ENCODE assay signal across 29 cellular contexts in genomic region chr4:77631276-77631675, GRCh38. TPM values are rescaled to one million over a fixed set of nuclear protein-coding genes. Genes with fewer than 3 reads are reported as not detected.
"Had no signal": no experiment of that assay in that cellular context is flagged by ENCODE, and none has a peak within 500 bp of the region (broad histone marks: within the 10 kb centered on the region; RNA-seq: fewer than 3 reads in every experiment).

No MANE protein-coding gene starts in this region.

- H3K36me3 ChIP-seq: ascending aorta, MG63 had no signal

- H3K4me1 ChIP-seq: ascending aorta, body of pancreas had no signal

- H3K27ac ChIP-seq: ascending aorta, body of pancreas, KMS-11 had no signal

- H3K9me3 ChIP-seq: ascending aorta, body of pancreas, MG63 had no signal

- H3K4me2 ChIP-seq: KMS-11 had no signal

- H3K27me3 ChIP-seq: ascending aorta, body of pancreas, MG63 had no signal

- ATAC-seq: activated CD8-positive, alpha-beta memory T cell treated with anti-CD3 and anti-CD28 coated beads, Interleukin-2, amount 10 ng/mL, durations not matched to agents 7 days and 5 days; activated naive CD8-positive, alpha-beta T cell treated with anti-CD3 and anti-CD28 coated beads, Interleukin-2, amount 50 U/mL, for 24 hours; activated T-cell treated with anti-CD3 and anti-CD28 coated beads, Interleukin-2, amount 50 U/mL, for 4 hours; body of pancreas; Panc1; T-helper 17 cell; WTC11 had no signal

- DNase-seq: activated CD4-positive, alpha-beta T cell treated with anti-CD3 and anti-CD28 coated beads for 1 hour; activated CD4-positive, alpha-beta T cell treated with anti-CD3 and anti-CD28 coated beads, Interleukin-2, amount 50 U/mL, for 48 hours; activated CD8-positive, alpha-beta memory T cell treated with anti-CD3 and anti-CD28 coated beads, Interleukin-2, amount 10 ng/mL, durations not matched to agents 7 days and 5 days; activated effector memory CD4-positive, alpha-beta T cell treated with anti-CD3 and anti-CD28 coated beads, Interleukin-2, amount 50 U/mL, for 16 hours; activated naive CD4-positive, alpha-beta T cell treated with Interleukin-2 at 50 U/mL for 16 hours; activated naive CD8-positive, alpha-beta T cell treated with anti-CD3 and anti-CD28 coated beads, Interleukin-2, amount 50 U/mL, for 24 hours; activated T-cell treated with anti-CD3 and anti-CD28 coated beads, Interleukin-2, amount 50 U/mL, for 4 hours; amniotic stem cell; body of pancreas; MG63; MV-4-11; NCI-H1105; NCI-H1436; NCI-H1694 treated with DMSO at 0.1 percent for 48 hours; NCI-H2029 treated with DMSO at 0.1 percent for 48 hours; NCI-H345; NCI-H510A treated with DMSO at 0.1 percent for 48 hours; NCI-H69; NK-92 treated with Interleukin-12 subunit alpha and Interleukin-12 subunit beta, amount 100 ng/mL, for 24 hours; OCI-M1; SHP77; T-helper 17 cell; T-helper 9 cell had no signal

- H3K4me3 ChIP-seq: ascending aorta, body of pancreas, MG63 had no signal

RNA-seq across cellular contexts. Expression of gene CXCL13, which starts 25.7 kb away (rescaled TPM):
- total RNA-seq: activated CD8-positive, alpha-beta memory T cell treated with anti-CD3 and anti-CD28 coated beads, Interleukin-2, amount 10 ng/mL, durations not matched to agents 7 days and 5 days; ascending aorta; body of pancreas; bronchial epithelial cell; SK-MEL-5; T-helper 17 cell; WTC11 had no signal
